Comparison of ENCODE assay signal across 33 cellular contexts in genomic region chr11:69580529-69580928, GRCh38.
"Had no signal": no experiment of that assay in that cellular context is flagged by ENCODE, and none has a peak within 500 bp of the region (broad histone marks: within the 10 kb centered on the region; RNA-seq: fewer than 3 reads in every experiment).

No MANE protein-coding gene starts in this region.

- H3K4me3 ChIP-seq: adrenal gland, ascending aorta, body of pancreas, breast epithelium, cardiac muscle cell had no signal

- FAIRE-seq: astrocyte, bronchial epithelial cell had no signal

- H3K36me3 ChIP-seq: adrenal gland, ascending aorta, brain microvascular endothelial cell, breast epithelium, cardiac muscle cell had no signal

- ATAC-seq: activated naive CD4-positive, alpha-beta T cell treated with anti-CD3 and anti-CD28 coated beads, Interleukin-2, amount 50 U/mL, for 72 hours; activated naive CD8-positive, alpha-beta T cell treated with anti-CD3 and anti-CD28 coated beads, Interleukin-2, amount 50 U/mL, for 24 hours; activated T-cell treated with anti-CD3 and anti-CD28 coated beads, Interleukin-2, amount 50 U/mL, for 4 hours; activated T-cell treated with anti-CD3 and anti-CD28 coated beads, Interleukin-2, amount 50 U/mL, for 72 hours; activated T-helper 17 cell treated with anti-CD3 and anti-CD28 coated beads, Interleukin-2, amount 50 U/mL, for 72 hours; body of pancreas had no signal

- H3K9me3 ChIP-seq: ascending aorta, body of pancreas, breast epithelium had no signal

- H3K27ac ChIP-seq: adrenal gland, ascending aorta, body of pancreas, brain microvascular endothelial cell, breast epithelium, cardiac muscle cell had no signal

- DNase-seq: activated effector memory CD4-positive, alpha-beta T cell treated with anti-CD3 and anti-CD28 coated beads, Interleukin-2, amount 50 U/mL, for 16 hours; activated effector memory CD4-positive, alpha-beta T cell treated with Interleukin-2 at 50 U/mL for 16 hours; activated gamma-delta T cell; activated gamma-delta T cell treated with Interleukin-2 at 50 U/mL for 16 hours; activated naive CD4-positive, alpha-beta T cell; activated naive CD4-positive, alpha-beta T cell treated with anti-CD3 and anti-CD28 coated beads for 36 hours; activated naive CD4-positive, alpha-beta T cell treated with anti-CD3 and anti-CD28 coated beads, Interleukin-2, amount 10 ng/mL, durations not matched to agents 7 days and 5 days; activated naive CD4-positive, alpha-beta T cell treated with anti-CD3 and anti-CD28 coated beads, Interleukin-2, amount 50 U/mL, for 16 hours; activated naive CD4-positive, alpha-beta T cell treated with Interleukin-2 at 50 U/mL for 16 hours; activated naive CD8-positive, alpha-beta T cell treated with anti-CD3 and anti-CD28 coated beads for 36 hours; activated naive CD8-positive, alpha-beta T cell treated with anti-CD3 and anti-CD28 coated beads, Interleukin-2, amount 10 ng/mL, durations not matched to agents 7 days and 5 days; activated naive CD8-positive, alpha-beta T cell treated with anti-CD3 and anti-CD28 coated beads, Interleukin-2, amount 50 U/mL, for 24 hours; activated T-cell treated with anti-CD3 and anti-CD28 coated beads, Interleukin-2, amount 50 U/mL, for 24 hours; activated T-cell treated with anti-CD3 and anti-CD28 coated beads, Interleukin-2, amount 50 U/mL, for 4 hours; activated T-cell treated with anti-CD3 and anti-CD28 coated beads, Interleukin-2, amount 50 U/mL, for 48 hours; activated T-cell treated with anti-CD3 and anti-CD28 coated beads, Interleukin-2, amount 50 U/mL, for 72 hours; adrenal gland; amniotic stem cell; amygdala; anterior cingulate cortex; aorta; body of pancreas; brain microvascular endothelial cell; caudate nucleus; central memory CD4-positive, alpha-beta T cell; cerebellar nuclear complex had no signal

- H3K27me3 ChIP-seq: adrenal gland, ascending aorta, body of pancreas, brain microvascular endothelial cell, breast epithelium, cardiac muscle cell had no signal

- H3K4me1 ChIP-seq: adrenal gland, ascending aorta, body of pancreas, breast epithelium had no signal
